ENCODE assay signal across 22 cellular contexts in the genomic region with DNA sequence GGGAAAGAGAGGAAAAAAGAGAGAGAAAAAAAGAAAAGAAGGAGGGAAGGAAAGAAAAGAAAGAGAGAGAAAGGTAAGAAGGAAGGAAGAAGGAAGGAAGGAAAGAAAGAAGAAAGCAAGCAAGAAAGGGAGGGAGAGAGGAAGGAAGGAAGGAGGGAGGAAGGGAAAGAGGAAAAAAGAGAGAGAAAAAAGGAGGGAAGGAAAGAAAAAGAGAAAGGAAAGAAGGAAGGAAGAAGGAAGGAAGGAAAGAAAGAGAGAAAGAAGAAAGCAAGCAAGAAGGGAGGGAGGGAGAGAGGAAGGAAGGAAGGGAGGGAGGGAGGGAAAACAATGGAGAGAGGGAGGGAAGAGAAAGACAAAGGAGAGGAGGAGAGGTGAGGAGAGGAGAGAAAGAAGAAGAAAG.
A peak's percentile ranks its signal among the peaks of the same experiment; 100 is the strongest.
DNase-seq lines count a peak whose midpoint lies in the region; ATAC-seq, FAIRE-seq and TF ChIP-seq lines count a peak whose summit lies in the region.
"Had no signal": no experiment of that assay in that cellular context is flagged by ENCODE, and none has a peak within 500 bp of the region (broad histone marks: within the 10 kb centered on the region; RNA-seq: fewer than 3 reads in every experiment).

No MANE protein-coding gene starts in this region.

- dilution Hi-C loops in IMR-90 (cut with HindIII; ENCODE audit: low sequenced_read_pairs, unreplicated experiment): loop anchor here (25.0 kb wide), 1 partner anchor 310 kb away; a partner anchor contains a TSS

- in situ Hi-C loops in IMR-90 (cut with MboI; ENCODE audit: low sequenced_read_pairs): no loop called here

- no peak for TF ChIP-seq POLR2A in A549 (IDR thresholded peaks at IDR 0.05; ENCODE audit: low read length)
- TF ChIP-seq POLR2A in IMR-90 (IDR thresholded peaks at IDR 0.05; ENCODE audit: low read depth, low read length): no peak

- no peak overlapping the region for H2AFZ ChIP-seq in IMR-90 (replicated peaks; ENCODE audit: low read length, poor library complexity)

- 0 out of 3 replicates have a peak overlapping the region, but pooled peaks have one; percentile 8 for H2BK15ac ChIP-seq in IMR-90 (ENCODE audit: low read depth, low read length)

- H3K4me3 Mint-ChIP-seq in central memory CD8-positive, alpha-beta T cell: no peak overlapping the region
- H3K4me3 Mint-ChIP-seq in activated T-helper 2 cell treated with anti-CD3 and anti-CD28 coated beads, Interferon-gamma antibody, Interleukin-2, Interleukin-4, amounts not matched to agents 10 μg/mL and 5 μg/mL and 100 μg/mL, durations not matched to agents 14 hours and 24 hours and 36 hours (ENCODE audit: low read depth): no peak overlapping the region
- H3K4me3 Mint-ChIP-seq: CD14-positive monocyte; CD4-positive, alpha-beta T cell; CD8-positive, alpha-beta memory T cell had no signal

- no peak for TF ChIP-seq EP300 in A549 (IDR thresholded peaks at IDR 0.05)

- H3K14ac ChIP-seq in IMR-90 (replicated peaks; ENCODE audit: low read depth, low read length): no peak overlapping the region; the same call in 1 of the 2 replicates

- H4K20me1 ChIP-seq in IMR-90 (ENCODE audit: insufficient read depth, low read length): no peaks in the 10 kb centered on the region
- H4K20me1 ChIP-seq: BLaER1 treated with 17β-estradiol and CSF1 and Interleukin-3, amounts not matched to agents 10 nM and 100 nM had no signal

- H3K27me3 ChIP-seq in IMR-90 (ENCODE audit: control insufficient read depth, insufficient read depth, low read length): no peaks in the 10 kb centered on the region
- H3K27me3 ChIP-seq: BLaER1 treated with 17β-estradiol and CSF1 and Interleukin-3, amounts not matched to agents 10 nM and 100 nM had no signal

- no peak overlapping the region for H4K5ac ChIP-seq in IMR-90 (ENCODE audit: low read depth, low read length)

- POLR2A ChIA-PET in A549 (lab: Yijun Ruan, JAX) (no interaction called here), IMR-90 (lab: Charles Lee; ENCODE audit: unreplicated experiment) (no interaction called here)

- no peak overlapping the region for H3K9ac ChIP-seq in IMR-90 (ENCODE audit: low read depth, low read length)
- H3K9ac ChIP-seq: BLaER1 treated with 17β-estradiol and CSF1 and Interleukin-3, amounts not matched to agents 10 nM and 100 nM had no signal

- peak overlapping the region; percentile 90; the same call in 1 of the 2 replicates for H4K91ac ChIP-seq in IMR-90 (ENCODE audit: insufficient read depth, low read depth, low read length)

- peaks cover 0 to 10% of the 10 kb centered on the region in 2 experiments; a peak in 1 of 4 replicates for H3K79me1 ChIP-seq in IMR-90 (ENCODE audit: low read depth in 1 of 2, low read length in 2 of 2)

- no peak for TF ChIP-seq RAD21 in A549 (conservative IDR thresholded peaks at IDR 0.05 in 1 of 2, IDR thresholded peaks at IDR 0.05 in 1 of 2)
- no peak for TF ChIP-seq RAD21 in IMR-90 (IDR thresholded peaks at IDR 0.05; ENCODE audit: low read length)

- H3K27me3 Mint-ChIP-seq in central memory CD8-positive, alpha-beta T cell: peaks cover 69% of the 10 kb centered on the region
- peaks cover 5% of the 10 kb centered on the region for H3K27me3 Mint-ChIP-seq in activated T-helper 2 cell treated with anti-CD3 and anti-CD28 coated beads, Interferon-gamma antibody, Interleukin-2, Interleukin-4, amounts not matched to agents 10 μg/mL and 5 μg/mL and 100 μg/mL, durations not matched to agents 14 hours and 24 hours and 36 hours (ENCODE audit: low read depth)

- peak overlapping the region; percentile 90 for H2BK120ac ChIP-seq in IMR-90 (ENCODE audit: low read depth, low read length)

- no peak overlapping the region for H4K8ac ChIP-seq in IMR-90 (ENCODE audit: low read depth in 2 of 2, low read length in 2 of 2)

- peaks cover 4% of the 10 kb centered on the region; the same call in 1 of the 2 replicates for H3K9me1 ChIP-seq in IMR-90 (ENCODE audit: insufficient read depth, low read length)

- H3K56ac ChIP-seq in IMR-90 (ENCODE audit: extremely low read depth, insufficient read depth, low read length): no peak overlapping the region

- no peak overlapping the region for H3K18ac ChIP-seq in IMR-90 (ENCODE audit: low read depth, low read length)

- H3K4ac ChIP-seq in IMR-90 (ENCODE audit: low read depth, low read length): peak overlapping the region; percentile 88

- peak overlapping the region; percentile 66 for H2BK20ac ChIP-seq in IMR-90 (ENCODE audit: low read depth, low read length)

- H3K4me2 ChIP-seq in A549: no peak overlapping the region; the same call in 1 of the 3 replicates
- no peak overlapping the region for H3K4me2 ChIP-seq in IMR-90 (ENCODE audit: low read depth, low read length)

- ATAC-seq in A549 (no peak), IMR-90 (ENCODE audit: low read depth) (no peak)
- no peak for ATAC-seq in central memory CD8-positive, alpha-beta T cell (replicated peaks; ENCODE audit: extremely low read depth, poor library complexity, severe bottlenecking)

- no TSS peak for BruUV-seq in IMR-90 (replicated peaks; lab: Mats Ljungman, UMichigan)

- H3K27ac Mint-ChIP-seq in central memory CD8-positive, alpha-beta T cell (ENCODE audit: low read depth): peak overlapping the region; percentile 35
- H3K27ac Mint-ChIP-seq in activated T-helper 2 cell treated with anti-CD3 and anti-CD28 coated beads, Interferon-gamma antibody, Interleukin-2, Interleukin-4, amounts not matched to agents 10 μg/mL and 5 μg/mL and 100 μg/mL, durations not matched to agents 14 hours and 24 hours and 36 hours: no peak overlapping the region
- H3K27ac Mint-ChIP-seq: CD14-positive monocyte; CD4-positive, alpha-beta T cell; CD8-positive, alpha-beta memory T cell had no signal

- no peak overlapping the region for H2AK9ac ChIP-seq in IMR-90 (replicated peaks; ENCODE audit: low read depth, low read length, poor library complexity)

- H3K4me3 ChIP-seq in A549 (no peak overlapping the region), IMR-90 (ENCODE audit: insufficient read depth, low read depth, low read length) (no peak overlapping the region)
- H3K4me3 ChIP-seq: BLaER1 treated with 17β-estradiol and CSF1 and Interleukin-3, amounts not matched to agents 10 nM and 100 nM; HAP-1 had no signal

- TF ChIP-seq CTCF in A549 (IDR thresholded peaks at IDR 0.05) (no peak), IMR-90 (conservative IDR thresholded peaks at IDR 0.05; ENCODE audit: low read depth, low read length) (no peak)

- FAIRE-seq in A549 (lab: Jason Lieb, UNC): no peak
- FAIRE-seq: A204.1, GM12891, GM18507, H54 had no signal

- CTCF ChIA-PET in A549 (lab: Yijun Ruan, JAX): interaction anchor here (1.5 kb wide), 1 partner anchor 8 kb away, joined by 6 read pairs; no protein-coding TSS in a partner anchor
- CTCF ChIA-PET in IMR-90 (lab: Yijun Ruan, JAX): no interaction called here

- H3K9me3 ChIP-seq in A549 (no peaks in the 10 kb centered on the region), IMR-90 (ENCODE audit: control insufficient read depth, insufficient read depth, low read length) (no peaks in the 10 kb centered on the region)
- H3K9me3 ChIP-seq: BE2C; BLaER1 treated with 17β-estradiol and CSF1 and Interleukin-3, amounts not matched to agents 10 nM and 100 nM; HAP-1 had no signal

- no peak overlapping the region for H2BK5ac ChIP-seq in IMR-90 (ENCODE audit: low read depth, low read length, poor library complexity, severe bottlenecking)

- H3K9me3 Mint-ChIP-seq in central memory CD8-positive, alpha-beta T cell: no peaks in the 10 kb centered on the region
- no peaks in the 10 kb centered on the region for H3K9me3 Mint-ChIP-seq in activated T-helper 2 cell treated with anti-CD3 and anti-CD28 coated beads, Interferon-gamma antibody, Interleukin-2, Interleukin-4, amounts not matched to agents 10 μg/mL and 5 μg/mL and 100 μg/mL, durations not matched to agents 14 hours and 24 hours and 36 hours
- H3K9me3 Mint-ChIP-seq: CD14-positive monocyte; CD4-positive, alpha-beta T cell had no signal

- no peak for DNase-seq in A549 (ENCODE audit: low read depth in 1 of 2, low spot score in 1 of 2)
- DNase-seq in IMR-90: no peak
- no peak for DNase-seq in central memory CD8-positive, alpha-beta T cell (ENCODE audit: low spot score in 2 of 2)
- DNase-seq in hepatic stellate cell (ENCODE audit: low spot score): no peak
- no peak for DNase-seq in NCI-H2196 (lab: John Stamatoyannopoulos, UW; ENCODE audit: unreplicated experiment)
- DNase-seq in activated T-helper 2 cell treated with anti-CD3 and anti-CD28 coated beads, Interferon-gamma antibody, Interleukin-2, Interleukin-4, amounts not matched to agents 10 μg/mL and 5 μg/mL and 100 μg/mL, durations not matched to agents 14 hours and 24 hours and 36 hours (ENCODE audit: low spot score): no peak
- DNase-seq: ACHN; AML-193; BE2C; CD4-positive, alpha-beta T cell; CD8-positive, alpha-beta memory T cell; DMS79 treated with DMSO at 0.1 percent for 48 hours; GF-D8; GOT3 had no signal

- H3K4me1 Mint-ChIP-seq in central memory CD8-positive, alpha-beta T cell: no peaks in the 10 kb centered on the region
- no peaks in the 10 kb centered on the region for H3K4me1 Mint-ChIP-seq in activated T-helper 2 cell treated with anti-CD3 and anti-CD28 coated beads, Interferon-gamma antibody, Interleukin-2, Interleukin-4, amounts not matched to agents 10 μg/mL and 5 μg/mL and 100 μg/mL, durations not matched to agents 14 hours and 24 hours and 36 hours (ENCODE audit: low read depth)
- H3K4me1 Mint-ChIP-seq: CD14-positive monocyte; CD8-positive, alpha-beta memory T cell had no signal

- intact Hi-C loops in IMR-90 (cut with micrococcal nuclease): loop anchor here (5.0 kb wide), 1 partner anchor 130 kb away; no protein-coding TSS in a partner anchor
- intact Hi-C loops in activated T-helper 2 cell treated with anti-CD3 and anti-CD28 coated beads, Interferon-gamma antibody, Interleukin-2, Interleukin-4, amounts not matched to agents 10 μg/mL and 5 μg/mL and 100 μg/mL, durations not matched to agents 14 hours and 24 hours and 36 hours (cut with micrococcal nuclease): no loop called here

- no peak overlapping the region for H3K23ac ChIP-seq in IMR-90 (ENCODE audit: low read depth, low read length)

- H2AK5ac ChIP-seq in IMR-90 (ENCODE audit: low read depth, low read length): 0 out of 2 replicates have a peak overlapping the region, but pooled peaks have one; percentile 46

- peak overlapping the region; percentile 84 to 86 for H3K27ac ChIP-seq in A549
- no peak overlapping the region for H3K27ac ChIP-seq in IMR-90 (ENCODE audit: insufficient read depth, low read length)
- H3K27ac ChIP-seq: 22Rv1; BLaER1 treated with 17β-estradiol and CSF1 and Interleukin-3, amounts not matched to agents 10 nM and 100 nM had no signal

- peaks cover 19% of the 10 kb centered on the region for H3K4me1 ChIP-seq in A549
- peaks cover 11% of the 10 kb centered on the region for H3K4me1 ChIP-seq in IMR-90 (ENCODE audit: control insufficient read depth, insufficient read depth, low read length)
- H3K4me1 ChIP-seq: BE2C, HAP-1 had no signal

- no peaks in the 10 kb centered on the region for H3K36me3 Mint-ChIP-seq in central memory CD8-positive, alpha-beta T cell (ENCODE audit: insufficient read depth)
- no peaks in the 10 kb centered on the region for H3K36me3 Mint-ChIP-seq in activated T-helper 2 cell treated with anti-CD3 and anti-CD28 coated beads, Interferon-gamma antibody, Interleukin-2, Interleukin-4, amounts not matched to agents 10 μg/mL and 5 μg/mL and 100 μg/mL, durations not matched to agents 14 hours and 24 hours and 36 hours (ENCODE audit: low read depth)
- H3K36me3 Mint-ChIP-seq: CD14-positive monocyte; CD8-positive, alpha-beta memory T cell had no signal

- no peaks in the 10 kb centered on the region for H3K36me3 ChIP-seq in IMR-90 (ENCODE audit: control insufficient read depth, insufficient read depth, low read length)
- H3K36me3 ChIP-seq: BE2C; BLaER1 treated with 17β-estradiol and CSF1 and Interleukin-3, amounts not matched to agents 10 nM and 100 nM; HAP-1 had no signal
